ENCODE assay signal across 1 cellular context in genomic region chr2:44112096-44112495, GRCh38.
TF ChIP-seq lines count a peak whose summit lies in the region.

No MANE protein-coding gene starts in this region.

TF ChIP-seq in H1, 55 proteins besides CTCF, POLR2A, EP300 and RAD21 (continued from another document):
- TF ChIP-seq E2F6 (IDR thresholded peaks at IDR 0.05) (no peak), RFX5 (IDR thresholded peaks at IDR 0.05; ENCODE audit: borderline replicate concordance, low read depth, low read length) (no peak), TCF12 (IDR thresholded peaks at IDR 0.05; ENCODE audit: low read depth, low read length) (no peak), JUND (IDR thresholded peaks at IDR 0.05; ENCODE audit: low read length) (no peak)
